In genomic region chr9:33167949-33168535, GRCh38 we compare ENCODE assay signal across 8 cellular contexts. TPM values are rescaled to one million over a fixed set of nuclear protein-coding genes. Genes with fewer than 3 reads are reported as not detected.
DNase-seq lines count a peak whose midpoint lies in the region; ATAC-seq and TF ChIP-seq lines count a peak whose summit lies in the region.

No MANE protein-coding gene starts in this region.

- peak; percentile 24 to 35 for DNase-seq in activated T-cell treated with anti-CD3 and anti-CD28 coated beads, Interleukin-2, amount 50 U/mL, for 72 hours
- DNase-seq in activated T-cell treated with anti-CD3 and anti-CD28 coated beads, Interleukin-2, amount 50 U/mL, for 1 hour = no peak
- DNase-seq in Peyer's patch = peak in 2 of 3 donors; percentile 41 to 65
- peak in 2 of 3 experiments; percentile 7 to 11 for DNase-seq in effector memory CD8-positive, alpha-beta T cell
- peak; percentile 80 for DNase-seq in osteoblast (ENCODE audit: insufficient read length, low spot score, missing footprints)
- no peak for DNase-seq in COLO829 (ENCODE audit: low spot score)
- no peak for DNase-seq in NCI-H1105 (lab: John Stamatoyannopoulos, UW)

- peaks cover 4% of the 10 kb centered on the region for H4K20me1 ChIP-seq in osteoblast (ENCODE audit: insufficient read depth, low read length)

- no peak for TF ChIP-seq POLR2A in Peyer's patch (IDR thresholded peaks at IDR 0.05)

- peaks cover 5 to 28% (median 16%) of the 10 kb centered on the region in 4 donors for H3K4me1 ChIP-seq in Peyer's patch
- peaks cover 41% of the 10 kb centered on the region for H3K4me1 ChIP-seq in osteoblast (ENCODE audit: insufficient read depth, low read length)

- H2AFZ ChIP-seq in osteoblast (ENCODE audit: low read length) = peak overlapping the region; percentile 65

- H3K4me3 ChIP-seq in Peyer's patch = peak overlapping the region; percentile 58 to 99 (median 92)
- H3K4me3 ChIP-seq in osteoblast (ENCODE audit: insufficient read depth, low read length) = peak overlapping the region; percentile 91

- peak in 1 of 2 donors; percentile 2 for ATAC-seq in activated T-cell treated with anti-CD3 and anti-CD28 coated beads, Interleukin-2, amount 50 U/mL, for 72 hours (replicated peaks in 1 of 2)
- ATAC-seq in effector memory CD8-positive, alpha-beta T cell (replicated peaks) = no peak
- no peak for ATAC-seq in GM18858 (IDR thresholded peaks at IDR 0.05; ENCODE audit: unreplicated experiment)

- H3K27ac ChIP-seq in Peyer's patch = peak overlapping the region; percentile 87 to 98 (median 98)
- peak overlapping the region; percentile 58 for H3K27ac ChIP-seq in osteoblast (ENCODE audit: low read depth, low read length)

- peak overlapping the region; percentile 88 to 94 for H3K4me3 Mint-ChIP-seq in activated T-cell treated with anti-CD3 and anti-CD28 coated beads, Interleukin-2, amount 50 U/mL, for 72 hours
- peak overlapping the region; percentile 84 to 98 for H3K4me3 Mint-ChIP-seq in effector memory CD8-positive, alpha-beta T cell

- peak overlapping the region; percentile 80 for H3K4me2 ChIP-seq in osteoblast (ENCODE audit: insufficient read depth, low read length)

- H3K9me3 ChIP-seq in Peyer's patch (no peaks in the 10 kb centered on the region), osteoblast (ENCODE audit: low read depth, low read length) (no peaks in the 10 kb centered on the region)

- peaks cover 40% of the 10 kb centered on the region for H3K79me2 ChIP-seq in osteoblast (ENCODE audit: insufficient read depth, low read length)

- H3K27me3 Mint-ChIP-seq in activated T-cell treated with anti-CD3 and anti-CD28 coated beads, Interleukin-2, amount 50 U/mL, for 72 hours (ENCODE audit: low read depth) = no peaks in the 10 kb centered on the region
- no peaks in the 10 kb centered on the region for H3K27me3 Mint-ChIP-seq in effector memory CD8-positive, alpha-beta T cell

- H3K36me3 Mint-ChIP-seq in activated T-cell treated with anti-CD3 and anti-CD28 coated beads, Interleukin-2, amount 50 U/mL, for 72 hours (ENCODE audit: insufficient read depth in 2 of 2) = peaks cover 5 to 6% of the 10 kb centered on the region in 2 donors
- peaks cover 50% of the 10 kb centered on the region for H3K36me3 Mint-ChIP-seq in effector memory CD8-positive, alpha-beta T cell (ENCODE audit: insufficient read depth)

- no peaks in the 10 kb centered on the region for H3K36me3 ChIP-seq in Peyer's patch
- no peaks in the 10 kb centered on the region for H3K36me3 ChIP-seq in osteoblast (ENCODE audit: insufficient read depth, low read length)

- TF ChIP-seq CTCF in Peyer's patch (IDR thresholded peaks at IDR 0.05) (no peak), osteoblast (IDR thresholded peaks at IDR 0.05; ENCODE audit: extremely low read depth, low read depth, low read length) (no peak)

- H3K27me3 ChIP-seq in Peyer's patch (no peaks in the 10 kb centered on the region), osteoblast (ENCODE audit: insufficient read depth, low read length) (no peaks in the 10 kb centered on the region)

- H3K4me1 Mint-ChIP-seq in activated T-cell treated with anti-CD3 and anti-CD28 coated beads, Interleukin-2, amount 50 U/mL, for 72 hours (ENCODE audit: low read depth) = peaks cover 63% of the 10 kb centered on the region
- peaks cover 39 to 46% of the 10 kb centered on the region in 2 donors for H3K4me1 Mint-ChIP-seq in effector memory CD8-positive, alpha-beta T cell (ENCODE audit: low read depth in 2 of 2)

- H3K27ac Mint-ChIP-seq in activated T-cell treated with anti-CD3 and anti-CD28 coated beads, Interleukin-2, amount 50 U/mL, for 72 hours = peak overlapping the region; percentile 95
- peak overlapping the region; percentile 99 to 100 for H3K27ac Mint-ChIP-seq in effector memory CD8-positive, alpha-beta T cell

- no peaks in the 10 kb centered on the region for H3K9me3 Mint-ChIP-seq in activated T-cell treated with anti-CD3 and anti-CD28 coated beads, Interleukin-2, amount 50 U/mL, for 72 hours
- H3K9me3 Mint-ChIP-seq in effector memory CD8-positive, alpha-beta T cell = no peaks in the 10 kb centered on the region

RNA-seq across cellular contexts. Expression of gene B4GALT1, which starts 0.9 kb away (rescaled TPM):
- total RNA-seq in activated T-cell treated with anti-CD3 and anti-CD28 coated beads, Interleukin-2, amount 50 U/mL, for 72 hours = 10 to 100 TPM; 72.2 to 91.9 TPM
- 10 to 100 TPM; 26.4 to 65.3 (median 44.1) TPM for total RNA-seq in Peyer's patch
- total RNA-seq in osteoblast = 63.7 and 76.3 TPM in 2 replicates

Comparison
In these comparisons a context has a peak if more than half of its experiments do, and no peak if none do; other contexts are left out.
1. DNase-seq: peak in activated T-cell treated with anti-CD3 and anti-CD28 coated beads, Interleukin-2, amount 50 U/mL, for 72 hours (2 of 2), Peyer's patch (2 of 3), effector memory CD8-positive, alpha-beta T cell (2 of 3) and osteoblast (single experiment); none in activated T-cell treated with anti-CD3 and anti-CD28 coated beads, Interleukin-2, amount 50 U/mL, for 1 hour (single experiment), COLO829 (single experiment) and NCI-H1105 (single experiment).